In the genomic region with DNA sequence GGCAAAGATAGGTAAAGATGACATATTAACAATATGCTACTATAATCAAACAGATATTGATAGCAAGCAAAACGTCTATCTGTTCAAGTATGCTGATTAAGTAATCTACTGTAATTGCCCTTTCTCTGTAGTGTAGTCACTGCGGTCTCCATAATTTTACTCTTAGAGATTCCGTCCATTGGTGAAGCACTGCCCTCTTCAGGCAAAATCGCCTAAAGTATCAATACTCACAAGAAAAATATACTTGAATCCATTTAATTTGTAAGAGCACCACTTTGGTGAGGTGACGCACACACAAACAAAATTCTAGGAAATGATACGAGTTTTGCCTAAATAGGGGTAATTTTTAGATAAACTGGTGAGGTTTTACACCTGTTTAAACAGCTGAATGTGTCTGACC, we compare ENCODE assay signal across 8 cellular contexts.
DNase-seq lines count a peak whose midpoint lies in the region; ATAC-seq and TF ChIP-seq lines count a peak whose summit lies in the region.

No MANE protein-coding gene starts in this region.

- ATAC-seq in aorta (ENCODE audit: low FRiP score) (peak; percentile 41), esophagus mucosa (no peak), HG03520 (IDR thresholded peaks at IDR 0.05; ENCODE audit: unreplicated experiment) (no peak)
- ATAC-seq in stimulated activated memory B cell treated with anti-CD40 and anti-IgM and Interleukin-4, amounts not matched to agents 10 μg/mL and 1 μg/mL and 100 μg/mL, for 72 hours, result no peak

- peak; percentile 47 for TF ChIP-seq CTCF in RWPE1 (conservative IDR thresholded peaks at IDR 0.05; ENCODE audit: low read depth)

- 32% methylated on average over 6 of the region's 6 CpGs for WGBS in aorta, 2 donors

- H3K27ac ChIP-seq in RWPE1 (no peak overlapping the region), aorta (ENCODE audit: low read depth in 1 of 2, low read length in 2 of 2) (no peak overlapping the region)

- no peaks in the 10 kb centered on the region for H3K36me3 ChIP-seq in aorta (ENCODE audit: control insufficient read depth in 1 of 2, insufficient read depth in 2 of 2, low read length in 1 of 2)

- no peaks in the 10 kb centered on the region for H3K4me1 Mint-ChIP-seq in activated naive CD4-positive, alpha-beta T cell treated with anti-CD3 and anti-CD28 coated beads for 36 hours (ENCODE audit: low read depth)
- no peaks in the 10 kb centered on the region for H3K4me1 Mint-ChIP-seq in stimulated activated memory B cell treated with anti-CD40 and anti-IgM and Interleukin-4, amounts not matched to agents 10 μg/mL and 1 μg/mL and 100 μg/mL, for 72 hours

- no peak overlapping the region for H3K27ac Mint-ChIP-seq in activated naive CD4-positive, alpha-beta T cell treated with anti-CD3 and anti-CD28 coated beads for 36 hours
- H3K27ac Mint-ChIP-seq in stimulated activated memory B cell treated with anti-CD40 and anti-IgM and Interleukin-4, amounts not matched to agents 10 μg/mL and 1 μg/mL and 100 μg/mL, for 72 hours, result no peak overlapping the region

- peak; percentile 25 for DNase-seq in activated naive CD4-positive, alpha-beta T cell treated with anti-CD3 and anti-CD28 coated beads for 36 hours
- DNase-seq in activated naive CD4-positive, alpha-beta T cell (lab: John Stamatoyannopoulos, UW), result no peak
- DNase-seq in RWPE1 (ENCODE audit: low spot score), result peak; percentile 19
- DNase-seq in globus pallidus (ENCODE audit: low spot score), result peak; percentile 31
- DNase-seq in aorta, result no peak

- H3K4me3 ChIP-seq in aorta (ENCODE audit: low read length in 2 of 2), result no peak overlapping the region

- POLR2A ChIA-PET in RWPE1 (lab: Yijun Ruan, JAX; ENCODE audit: low non-redundant PET), result no interaction called here

- H3K27me3 ChIP-seq in aorta (ENCODE audit: control insufficient read depth in 1 of 2, insufficient read depth in 2 of 2, low read length in 1 of 2), result no peaks in the 10 kb centered on the region

- no peaks in the 10 kb centered on the region for H3K4me1 ChIP-seq in aorta (ENCODE audit: control insufficient read depth in 1 of 2, insufficient read depth in 2 of 2, low read length in 2 of 2)

- no peaks in the 10 kb centered on the region for H3K9me3 Mint-ChIP-seq in activated naive CD4-positive, alpha-beta T cell treated with anti-CD3 and anti-CD28 coated beads for 36 hours
- H3K9me3 Mint-ChIP-seq in stimulated activated memory B cell treated with anti-CD40 and anti-IgM and Interleukin-4, amounts not matched to agents 10 μg/mL and 1 μg/mL and 100 μg/mL, for 72 hours, result peaks cover 6% of the 10 kb centered on the region

- CTCF ChIA-PET in activated naive CD4-positive, alpha-beta T cell treated with anti-CD3 and anti-CD28 coated beads for 36 hours (lab: Charles Lee), result no interaction called here
- CTCF ChIA-PET in RWPE1 (lab: Yijun Ruan, JAX), result no interaction called here

- H3K9me3 ChIP-seq in aorta (ENCODE audit: control insufficient read depth, low read length), result no peaks in the 10 kb centered on the region

- H3K27me3 Mint-ChIP-seq in activated naive CD4-positive, alpha-beta T cell treated with anti-CD3 and anti-CD28 coated beads for 36 hours (ENCODE audit: low read depth), result no peaks in the 10 kb centered on the region
- H3K27me3 Mint-ChIP-seq in stimulated activated memory B cell treated with anti-CD40 and anti-IgM and Interleukin-4, amounts not matched to agents 10 μg/mL and 1 μg/mL and 100 μg/mL, for 72 hours, result no peaks in the 10 kb centered on the region

- intact Hi-C loops in activated naive CD4-positive, alpha-beta T cell treated with anti-CD3 and anti-CD28 coated beads for 36 hours (cut with micrococcal nuclease), result loop anchor here (1.0 kb wide), 1 partner anchor 700 kb away; no protein-coding TSS in a partner anchor
- intact Hi-C loops in aorta (cut with DNase I), result loop anchor here (2.0 to 10.0 kb wide), 2 partner anchors 697 to 699 kb away; no protein-coding TSS in a partner anchor

- no peaks in the 10 kb centered on the region for H3K36me3 Mint-ChIP-seq in activated naive CD4-positive, alpha-beta T cell treated with anti-CD3 and anti-CD28 coated beads for 36 hours (ENCODE audit: low read depth)
- no peaks in the 10 kb centered on the region for H3K36me3 Mint-ChIP-seq in stimulated activated memory B cell treated with anti-CD40 and anti-IgM and Interleukin-4, amounts not matched to agents 10 μg/mL and 1 μg/mL and 100 μg/mL, for 72 hours

- H3K4me3 Mint-ChIP-seq in activated naive CD4-positive, alpha-beta T cell treated with anti-CD3 and anti-CD28 coated beads for 36 hours, result no peak overlapping the region
- H3K4me3 Mint-ChIP-seq in stimulated activated memory B cell treated with anti-CD40 and anti-IgM and Interleukin-4, amounts not matched to agents 10 μg/mL and 1 μg/mL and 100 μg/mL, for 72 hours, result no peak overlapping the region

Comparison
In these comparisons a context has a peak if more than half of its experiments do, and no peak if none do; other contexts are left out.
1. DNase-seq: peak in activated naive CD4-positive, alpha-beta T cell treated with anti-CD3 and anti-CD28 coated beads for 36 hours (single experiment), RWPE1 (single experiment) and globus pallidus (single experiment); none in activated naive CD4-positive, alpha-beta T cell (0 of 4) and aorta (0 of 2).